Comparison of ENCODE assay signal across 22 cellular contexts in the genomic region with DNA sequence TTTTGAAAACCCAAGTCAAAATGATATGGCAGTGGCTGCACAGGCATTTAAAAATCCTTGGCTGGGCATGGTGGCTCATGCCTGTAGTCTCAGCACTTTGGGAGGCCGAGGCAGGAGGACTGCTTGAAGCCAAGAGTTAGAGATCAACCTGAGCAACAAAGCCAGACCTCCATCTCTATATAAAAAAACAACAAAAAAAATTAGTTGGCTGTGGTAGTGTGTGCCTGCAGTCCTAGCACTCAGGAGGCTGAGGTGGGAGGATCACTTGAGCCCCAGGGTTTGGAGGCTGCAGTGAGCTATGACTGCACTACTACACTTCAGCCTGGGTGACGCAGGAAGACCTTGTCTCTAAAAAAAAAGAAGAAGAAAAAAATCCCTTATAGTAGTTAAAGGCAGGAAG.
"Had no signal": no experiment of that assay in that cellular context is flagged by ENCODE, and none has a peak within 500 bp of the region (broad histone marks: within the 10 kb centered on the region; RNA-seq: fewer than 3 reads in every experiment).

No MANE protein-coding gene starts in this region.

- DNase-seq: activated CD4-positive, alpha-beta T cell treated with anti-CD3 and anti-CD28 coated beads for 36 hours; activated CD8-positive, alpha-beta memory T cell treated with anti-CD3 and anti-CD28 coated beads, Interleukin-2, amount 50 U/mL, for 48 hours; activated naive CD4-positive, alpha-beta T cell treated with anti-CD3 and anti-CD28 coated beads, Interleukin-2, amount 50 U/mL, for 16 hours; activated naive CD8-positive, alpha-beta T cell treated with anti-CD3 and anti-CD28 coated beads, Interleukin-2, amount 10 ng/mL, durations not matched to agents 7 days and 5 days; activated T-cell treated with anti-CD3 and anti-CD28 coated beads, Interleukin-2, amount 50 U/mL, for 1 hour; adrenal gland; anterior cingulate cortex; cerebellar nuclear complex; NCI-H1092; NCI-H1417; NCI-H1694; NCI-H2029; NCI-H2107; NCI-H2171 treated with DMSO at 0.1 percent for 48 hours; NCI-H226; NCI-H526; NCI-H82; NK-92 treated with Interleukin-12 subunit alpha and Interleukin-12 subunit beta, amount 100 ng/mL, for 24 hours; RPMI8226; T-cell; WERI-Rb-1 had no signal

- H3K27ac ChIP-seq: adrenal gland, SK-N-MC, WERI-Rb-1 had no signal

- H3K9me3 Mint-ChIP-seq: activated naive CD8-positive, alpha-beta T cell treated with anti-CD3 and anti-CD28 coated beads, Interleukin-2, amount 10 ng/mL, durations not matched to agents 7 days and 5 days; T-cell had no signal

- H3K27ac Mint-ChIP-seq: activated CD4-positive, alpha-beta T cell treated with anti-CD3 and anti-CD28 coated beads for 36 hours; T-cell had no signal

- H3K27me3 ChIP-seq: adrenal gland had no signal

- H3K4me3 ChIP-seq: adrenal gland, SK-N-MC had no signal

- H3K27me3 Mint-ChIP-seq: activated CD4-positive, alpha-beta T cell treated with anti-CD3 and anti-CD28 coated beads for 36 hours; activated naive CD8-positive, alpha-beta T cell treated with anti-CD3 and anti-CD28 coated beads, Interleukin-2, amount 10 ng/mL, durations not matched to agents 7 days and 5 days; T-cell had no signal

- H3K36me3 ChIP-seq: adrenal gland, WERI-Rb-1 had no signal

- H3K4me3 Mint-ChIP-seq: activated CD4-positive, alpha-beta T cell treated with anti-CD3 and anti-CD28 coated beads for 36 hours; T-cell had no signal

- H3K9me3 ChIP-seq: adrenal gland had no signal
